In the genomic region with DNA sequence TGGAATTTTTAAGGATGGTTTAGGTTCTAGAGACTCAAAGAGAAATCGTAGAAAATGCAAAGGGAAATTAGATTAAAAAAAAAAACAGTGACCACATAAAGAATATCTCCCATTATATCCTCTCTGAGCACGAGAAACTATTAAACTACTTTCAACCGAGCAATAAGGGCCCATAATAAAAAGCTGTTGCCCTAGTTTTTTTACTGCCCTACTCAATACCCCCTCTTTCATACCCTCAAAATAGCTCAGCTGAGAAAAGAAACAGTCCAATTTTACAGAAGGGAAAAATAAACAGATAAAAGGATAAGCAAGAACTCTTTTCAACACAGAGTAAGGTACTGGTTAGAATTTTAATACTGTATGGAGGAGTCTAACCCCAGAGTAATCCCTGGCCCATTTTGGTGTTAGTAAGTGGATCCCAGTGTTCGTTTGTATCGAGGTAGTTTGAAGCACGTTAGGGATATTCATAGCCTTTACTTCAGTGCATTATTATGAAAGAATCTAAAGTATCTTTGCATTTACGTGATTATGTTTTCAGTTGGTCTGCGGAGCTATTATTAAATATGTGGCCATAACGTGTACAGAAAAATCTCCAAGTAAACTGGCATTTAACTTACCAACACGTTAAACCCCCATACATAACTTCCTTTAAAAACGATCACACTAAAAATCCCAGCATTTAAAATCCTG, we compare ENCODE assay signal across 8 cellular contexts. TPM values are rescaled to one million over a fixed set of nuclear protein-coding genes. Genes with fewer than 3 reads are reported as not detected.
DNase-seq lines count a peak whose midpoint lies in the region; ATAC-seq and TF ChIP-seq lines count a peak whose summit lies in the region.

No MANE protein-coding gene starts in this region.

- H3K36me3 ChIP-seq in stomach = no peaks in the 10 kb centered on the region

- H3K4me3 ChIP-seq in iPS-11a (ENCODE audit: low read depth, low read length) (peak overlapping the region; percentile 68), stomach (peak overlapping the region; percentile 65 to 87 (median 76))

- POLR2A ChIA-PET in activated B cell treated with CpG ODN at 0.5 μM for 24 hours (lab: Charles Lee) (interaction anchor here (1.0 to 1.6 kb wide), 2 partner anchors 78 to 83 kb away, joined by 6 read pairs; a partner anchor contains a TSS), HEK293T (lab: Yijun Ruan, JAX) (interaction anchor here (0.7 to 2.9 kb wide), 22 partner anchors 8 to 105 kb away, joined by 3 to 46 read pairs (median 5); a partner anchor contains a TSS)

- peak overlapping the region in 4 of 5 donors; percentile 92 to 98 (median 94) for H3K27ac ChIP-seq in stomach

- H3K27ac Mint-ChIP-seq in activated B cell treated with CpG ODN at 0.5 μM for 24 hours = peak overlapping the region; percentile 61

- H3K27me3 Mint-ChIP-seq in activated B cell treated with CpG ODN at 0.5 μM for 24 hours = peaks cover 18% of the 10 kb centered on the region

- intact Hi-C loops in activated B cell treated with CpG ODN at 0.5 μM for 24 hours (cut with micrococcal nuclease) (loop anchor here (1.0 to 2.0 kb wide), 3 partner anchors 17 to 175 kb away; a partner anchor contains a TSS), stomach (cut with DNase I; ENCODE audit: low total_unique reads) (no loop called here)

- H3K9me3 Mint-ChIP-seq in activated B cell treated with CpG ODN at 0.5 μM for 24 hours = no peaks in the 10 kb centered on the region

- TF ChIP-seq EP300 in stomach (IDR thresholded peaks at IDR 0.05) = no peak

- peaks cover 5 to 60% (median 33%) of the 10 kb centered on the region in 4 donors for H3K4me1 ChIP-seq in stomach

- H3K9me3 ChIP-seq in stomach = no peaks in the 10 kb centered on the region

- no peaks in the 10 kb centered on the region for H3K36me3 Mint-ChIP-seq in activated B cell treated with CpG ODN at 0.5 μM for 24 hours (ENCODE audit: low read depth)

- peak overlapping the region; percentile 86 for H3K4me3 Mint-ChIP-seq in activated B cell treated with CpG ODN at 0.5 μM for 24 hours

- no peak for TF ChIP-seq CTCF in activated B cell treated with CpG ODN at 0.5 μM for 24 hours (IDR thresholded peaks at IDR 0.05)
- TF ChIP-seq CTCF in stomach (IDR thresholded peaks at IDR 0.05) = no peak
- no peak for TF ChIP-seq CTCF in GM20000 (IDR thresholded peaks at IDR 0.05; ENCODE audit: extremely low read depth, missing control alignments)

- TF ChIP-seq POLR2A in stomach (IDR thresholded peaks at IDR 0.05) = no peak

- CTCF ChIA-PET in activated B cell treated with CpG ODN at 0.5 μM for 24 hours (lab: Charles Lee) (interaction anchor here (1.4 to 1.8 kb wide), 4 partner anchors 30 to 116 kb away, joined by 4 to 12 read pairs (median 6); a partner anchor contains a TSS), HEK293T (lab: Yijun Ruan, JAX) (interaction anchor here (0.8 to 1.4 kb wide), 4 partner anchors 7 to 83 kb away, joined by 3 read pairs; a partner anchor contains a TSS)

- 26 to 37% (median 36%) methylated on average over 11 of the region's 11 CpGs for whole genome bisulfite sequencing in stomach, 5 donors

- peaks cover 34% of the 10 kb centered on the region for H3K4me1 Mint-ChIP-seq in activated B cell treated with CpG ODN at 0.5 μM for 24 hours

- peak; percentile 61 for DNase-seq in NCI-H510A treated with DMSO at 0.1 percent for 48 hours (lab: John Stamatoyannopoulos, UW)
- no peak for DNase-seq in NCI-H510A (lab: John Stamatoyannopoulos, UW)
- no peak for DNase-seq in activated B cell treated with CpG ODN at 0.5 μM for 24 hours
- no peak for DNase-seq in stomach
- no peak for DNase-seq in GM20000 (ENCODE audit: low spot score)
- no peak for DNase-seq in HEK293T (ENCODE audit: extremely low spot score)
- DNase-seq in NCI-H2227 treated with DMSO at 0.1 percent for 48 hours (lab: John Stamatoyannopoulos, UW) = no peak

- ATAC-seq in activated B cell treated with CpG ODN at 0.5 μM for 24 hours (ENCODE audit: low read depth) = no peak

- no peaks in the 10 kb centered on the region for H3K27me3 ChIP-seq in stomach

TF ChIP-seq in HEK293T, 16 proteins besides CTCF, POLR2A, EP300 and RAD21:
- no peak for TF ChIP-seq ZNF384 (IDR thresholded peaks at IDR 0.05)
- no peak for TF ChIP-seq SP1 (IDR thresholded peaks at IDR 0.05)
- TF ChIP-seq SUZ12 (IDR thresholded peaks at IDR 0.05) = no peak
- TF ChIP-seq HDGF (IDR thresholded peaks at IDR 0.05; ENCODE audit: borderline replicate concordance) = no peak
- TF ChIP-seq ARNT (IDR thresholded peaks at IDR 0.05) = no peak
- no peak for TF ChIP-seq LEF1 (IDR thresholded peaks at IDR 0.05; ENCODE audit: borderline replicate concordance)
- no peak for TF ChIP-seq FOXA1 (IDR thresholded peaks at IDR 0.05)
- TF ChIP-seq BHLHE40 (IDR thresholded peaks at IDR 0.05; ENCODE audit: borderline replicate concordance) = no peak
- TF ChIP-seq, protein P1, sequence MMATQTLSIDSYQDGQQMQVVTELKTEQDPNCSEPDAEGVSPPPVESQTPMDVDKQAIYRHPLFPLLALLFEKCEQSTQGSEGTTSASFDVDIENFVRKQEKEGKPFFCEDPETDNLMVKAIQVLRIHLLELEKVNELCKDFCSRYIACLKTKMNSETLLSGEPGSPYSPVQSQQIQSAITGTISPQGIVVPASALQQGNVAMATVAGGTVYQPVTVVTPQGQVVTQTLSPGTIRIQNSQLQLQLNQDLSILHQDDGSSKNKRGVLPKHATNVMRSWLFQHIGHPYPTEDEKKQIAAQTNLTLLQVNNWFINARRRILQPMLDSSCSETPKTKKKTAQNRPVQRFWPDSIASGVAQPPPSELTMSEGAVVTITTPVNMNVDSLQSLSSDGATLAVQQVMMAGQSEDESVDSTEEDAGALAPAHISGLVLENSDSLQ (IDR thresholded peaks at IDR 0.05) = no peak
- TF ChIP-seq FOXK2 (IDR thresholded peaks at IDR 0.05) = no peak
- TF ChIP-seq NFRKB (IDR thresholded peaks at IDR 0.05) = no peak
- no peak for TF ChIP-seq FOXM1 (IDR thresholded peaks at IDR 0.05; ENCODE audit: borderline replicate concordance)
- TF ChIP-seq TARDBP (IDR thresholded peaks at IDR 0.05) = no peak
- no peak for TF ChIP-seq ELF4 (IDR thresholded peaks at IDR 0.05)
- no peak for TF ChIP-seq CTBP1 (IDR thresholded peaks at IDR 0.05; ENCODE audit: borderline replicate concordance)
- no peak for TF ChIP-seq L3MBTL2 (conservative IDR thresholded peaks at IDR 0.05)
TF ChIP-seq in HEK293T: peak in this region for 0.

RNA-seq across cellular contexts. Expression of a gene that starts 1.0 kb away (rescaled TPM):
- total RNA-seq in activated B cell treated with CpG ODN at 0.5 μM for 24 hours (3.3 and 5.0 TPM in 2 replicates), stomach (100 to 1,000 TPM in 4 of 5 donors, 10 to 100 TPM in 1; 66.7 to 730 (median 151) TPM)
- 10 to 100 TPM; 13.7 to 28.4 (median 26.5) TPM for polyA plus RNA-seq in stomach

RNA-seq across cellular contexts. Expression of a gene that starts 47.4 kb away (rescaled TPM):
- total RNA-seq in activated B cell treated with CpG ODN at 0.5 μM for 24 hours (not detected in 2 replicates), stomach (under 1 TPM in 1 of 5 donors, not detected in 4; 0.55 TPM)
- under 1 TPM in 1 of 3 donors, not detected in 2; 0.35 TPM for polyA plus RNA-seq in stomach

Comparison
In these comparisons a context has a peak if more than half of its experiments do, and no peak if none do; other contexts are left out.
1. RNA of a gene that starts 1.0 kb away (total RNA-seq): 66.7 to 730 TPM in stomach; 3.3 to 5.0 TPM in activated B cell treated with CpG ODN at 0.5 μM for 24 hours; every median in the first group is over 10 times any median in the second.